Comparison of ENCODE assay signal across 10 cellular contexts in the genomic region with DNA sequence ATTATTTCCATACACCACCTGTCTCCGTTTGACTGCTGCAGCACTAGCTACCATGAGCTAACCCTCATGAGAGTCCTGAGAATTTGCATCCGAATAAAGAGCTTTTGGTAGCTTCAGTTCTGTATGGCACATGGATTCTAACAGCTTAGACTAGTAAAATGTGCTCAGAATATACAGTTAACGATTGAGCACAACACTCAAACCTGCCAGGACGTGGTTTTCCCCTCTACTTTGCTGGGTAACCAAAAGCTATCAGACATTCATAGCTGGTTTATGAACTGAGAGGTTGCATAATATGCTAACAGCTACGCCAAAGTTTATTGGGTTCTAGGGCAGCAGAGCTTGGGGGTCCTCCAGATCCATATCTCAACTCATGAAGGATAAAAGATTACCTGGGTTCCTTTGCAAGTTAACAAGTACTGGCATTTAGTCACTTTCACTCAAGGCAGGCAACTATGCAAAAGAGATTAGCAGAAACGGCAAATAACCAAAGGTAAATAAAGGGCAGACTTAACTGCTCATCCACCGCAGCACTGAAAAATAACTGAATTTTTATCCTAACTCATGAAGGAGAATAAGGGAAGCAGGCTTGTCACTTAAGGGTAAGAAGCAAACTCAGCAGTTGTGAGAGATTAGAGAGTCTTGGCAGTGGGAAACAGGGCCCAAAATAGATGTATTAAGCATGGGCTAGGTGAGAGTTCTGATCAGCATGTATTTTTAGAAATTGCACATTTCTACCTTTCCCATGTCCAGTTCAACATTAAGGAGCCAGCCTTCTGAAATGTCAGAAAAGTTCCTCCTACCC. TPM values are rescaled to one million over a fixed set of nuclear protein-coding genes. Genes with fewer than 3 reads are reported as not detected.
DNase-seq lines count a peak whose midpoint lies in the region; ATAC-seq and TF ChIP-seq lines count a peak whose summit lies in the region.
"Had no signal": no experiment of that assay in that cellular context is flagged by ENCODE, and none has a peak within 500 bp of the region (broad histone marks: within the 10 kb centered on the region; RNA-seq: fewer than 3 reads in every experiment).

No MANE protein-coding gene starts in this region.

- H3K23ac ChIP-seq in neuronal stem cell (ENCODE audit: low read depth, low read length, poor library complexity) = no peak overlapping the region

- H3K27me3 Mint-ChIP-seq in activated B cell treated with CpG ODN at 0.5 μM for 24 hours (no peaks in the 10 kb centered on the region), memory B cell (no peaks in the 10 kb centered on the region)

- H3K9me3 Mint-ChIP-seq in activated B cell treated with CpG ODN at 0.5 μM for 24 hours (no peaks in the 10 kb centered on the region), memory B cell (no peaks in the 10 kb centered on the region)

- ATAC-seq in HG02759 (IDR thresholded peaks at IDR 0.05; ENCODE audit: unreplicated experiment) (peak; percentile 45), activated B cell treated with CpG ODN at 0.5 μM for 24 hours (ENCODE audit: low read depth) (peak; percentile 56), memory B cell (ENCODE audit: low read depth) (peak; percentile 53)
- ATAC-seq: lower lobe of right lung had no signal

- peaks cover 57% of the 10 kb centered on the region for H3K4me1 Mint-ChIP-seq in activated B cell treated with CpG ODN at 0.5 μM for 24 hours
- H3K4me1 Mint-ChIP-seq in memory B cell = peaks cover 41% of the 10 kb centered on the region

- no peaks in the 10 kb centered on the region for H3K36me3 Mint-ChIP-seq in activated B cell treated with CpG ODN at 0.5 μM for 24 hours (ENCODE audit: low read depth)
- peaks cover 6% of the 10 kb centered on the region for H3K36me3 Mint-ChIP-seq in memory B cell

- POLR2A ChIA-PET in GM10248 (lab: Yijun Ruan, JAX) = interaction anchor here (0.5 to 0.6 kb wide), 3 partner anchors 12 to 135 kb away, joined by 3 to 8 read pairs (median 4); no protein-coding TSS in a partner anchor
- POLR2A ChIA-PET in activated B cell treated with CpG ODN at 0.5 μM for 24 hours (lab: Charles Lee) = interaction anchor here (0.9 kb wide), 1 partner anchor 24 kb away, joined by 3 read pairs; no protein-coding TSS in a partner anchor

- WGBS in neuronal stem cell (ENCODE audit: extremely low coverage in 2 of 2, insufficient read length in 2 of 2, insufficient replicate concordance in 1 of 2), 2 donors = no CpG with 5 or more reads among the region's 7 CpGs

- DNase-seq in GM10248 (ENCODE audit: extremely low spot score) = peak; percentile 40
- no peak for DNase-seq in activated B cell treated with CpG ODN at 0.5 μM for 24 hours
- no peak for DNase-seq in memory B cell (ENCODE audit: low spot score in 2 of 2)
- no peak for DNase-seq in SKM-1 (lab: John Stamatoyannopoulos, UW; ENCODE audit: unreplicated experiment)
- no peak for DNase-seq in 8988T
- no peak for DNase-seq in neuronal stem cell (ENCODE audit: low spot score)
- DNase-seq in iPS-NIHi7 (ENCODE audit: extremely low spot score) = no peak
- DNase-seq: Caco-2, lower lobe of right lung had no signal

- H2BK5ac ChIP-seq in neuronal stem cell (ENCODE audit: low read length) = no peak overlapping the region

- H2BK120ac ChIP-seq in neuronal stem cell (ENCODE audit: low read depth, low read length) = no peak overlapping the region

- H3K4me3 Mint-ChIP-seq in activated B cell treated with CpG ODN at 0.5 μM for 24 hours = no peak overlapping the region
- peak overlapping the region; percentile 53 for H3K4me3 Mint-ChIP-seq in memory B cell

- intact Hi-C loops in activated B cell treated with CpG ODN at 0.5 μM for 24 hours (cut with micrococcal nuclease) = no loop called here

- no peak overlapping the region for H3K9ac ChIP-seq in neuronal stem cell (ENCODE audit: low read depth, low read length, poor library complexity)

- H2AK5ac ChIP-seq in neuronal stem cell (ENCODE audit: low read depth, low read length) = no peak overlapping the region

- H3K14ac ChIP-seq in neuronal stem cell (ENCODE audit: low read length) = no peak overlapping the region

- no peak overlapping the region for H3K27ac ChIP-seq in neuronal stem cell (replicated peaks; ENCODE audit: low read length)
- H3K27ac ChIP-seq: lower lobe of right lung had no signal

- CTCF ChIA-PET in GM10248 (lab: Yijun Ruan, JAX) = interaction anchor here (1.0 to 1.8 kb wide), 11 partner anchors 11 to 114 kb away, joined by 3 to 6 read pairs (median 3); partner anchors contain the start of gene SMIM29
- CTCF ChIA-PET in activated B cell treated with CpG ODN at 0.5 μM for 24 hours (lab: Charles Lee) = no interaction called here

- H3K27ac Mint-ChIP-seq in activated B cell treated with CpG ODN at 0.5 μM for 24 hours (peak overlapping the region; percentile 61), memory B cell (peak overlapping the region; percentile 68)

- H2AFZ ChIP-seq in neuronal stem cell (ENCODE audit: low read length) = no peak overlapping the region

- H4K8ac ChIP-seq in neuronal stem cell (ENCODE audit: low read depth, low read length) = no peak overlapping the region

- H3K4me3 ChIP-seq in neuronal stem cell (ENCODE audit: low read length in 2 of 2) = no peak overlapping the region
- H3K4me3 ChIP-seq: lower lobe of right lung had no signal

- H3K27me3 ChIP-seq in neuronal stem cell (ENCODE audit: control insufficient read depth in 3 of 3, insufficient read depth in 3 of 3, low read depth in 1 of 3, low read length in 3 of 3) = no peaks in the 10 kb centered on the region

- H3K4me2 ChIP-seq in neuronal stem cell (ENCODE audit: insufficient read depth, low read length, poor library complexity, severe bottlenecking) = no peak overlapping the region

- H3K36me3 ChIP-seq in neuronal stem cell (replicated peaks in 1 of 2; ENCODE audit: control insufficient read depth in 2 of 2, insufficient read depth in 2 of 2, low read length in 2 of 2) = peaks cover 0 to 2% of the 10 kb centered on the region in 2 donors
- H3K36me3 ChIP-seq: lower lobe of right lung had no signal

- H3K4me1 ChIP-seq in neuronal stem cell (ENCODE audit: control insufficient read depth in 2 of 2, insufficient read depth in 1 of 2, low read depth in 1 of 2, low read length in 2 of 2) = peaks cover 0 to 3% of the 10 kb centered on the region in 2 donors

- H4K91ac ChIP-seq in neuronal stem cell (ENCODE audit: low read depth, low read length, poor library complexity) = no peak overlapping the region

- no peak overlapping the region for H3K18ac ChIP-seq in neuronal stem cell (ENCODE audit: low read length)

- H3K4ac ChIP-seq in neuronal stem cell (ENCODE audit: low read length) = no peak overlapping the region

- H3K79me1 ChIP-seq in neuronal stem cell (ENCODE audit: low read depth, low read length) = no peaks in the 10 kb centered on the region

- H2BK15ac ChIP-seq in neuronal stem cell (ENCODE audit: low read length) = no peak overlapping the region

- no peaks in the 10 kb centered on the region for H3K9me3 ChIP-seq in neuronal stem cell (replicated peaks in 1 of 2; ENCODE audit: control insufficient read depth in 2 of 2, insufficient read depth in 1 of 2, low read depth in 1 of 2, low read length in 2 of 2)
- H3K9me3 ChIP-seq: Caco-2, lower lobe of right lung had no signal

- no peak for TF ChIP-seq CTCF in GM10248 (IDR thresholded peaks at IDR 0.05; ENCODE audit: control extremely low read depth, extremely low read depth, low read depth, missing control alignments)
- no peak for TF ChIP-seq CTCF in activated B cell treated with CpG ODN at 0.5 μM for 24 hours (IDR thresholded peaks at IDR 0.05)

- no peak overlapping the region for H2BK12ac ChIP-seq in neuronal stem cell (ENCODE audit: low read length)

RNA-seq across cellular contexts. Expression of gene NUDT3, which starts 29.4 kb away (rescaled TPM):
- total RNA-seq in activated B cell treated with CpG ODN at 0.5 μM for 24 hours = 24.1 and 27.0 TPM in 2 replicates
- 27.5 TPM for polyA plus RNA-seq in neuronal stem cell (2013, experiment 1 of 2)
- polyA plus RNA-seq in neuronal stem cell (2013, experiment 2 of 2) = 28.7 TPM
